In genomic region chr7:92631830-92632487, GRCh38 we compare ENCODE assay signal across 10 cellular contexts.
A peak's percentile ranks its signal among the peaks of the same experiment; 100 is the strongest.
DNase-seq lines count a peak whose midpoint lies in the region; ATAC-seq lines count a peak whose summit lies in the region.
"Had no signal": no experiment of that assay in that cellular context is flagged by ENCODE, and none has a peak within 500 bp of the region (broad histone marks: within the 10 kb centered on the region; RNA-seq: fewer than 3 reads in every experiment).

No MANE protein-coding gene starts in this region.

- ATAC-seq in GM18517 (IDR thresholded peaks at IDR 0.05; ENCODE audit: unreplicated experiment): peak; percentile 27
- ATAC-seq in GM21528 (IDR thresholded peaks at IDR 0.05; ENCODE audit: low FRiP score, unreplicated experiment): peak; percentile 21
- peak; percentile 9 for ATAC-seq in HG03521 (IDR thresholded peaks at IDR 0.05; ENCODE audit: unreplicated experiment)

- no peak for DNase-seq in epithelial cell of prostate (ENCODE audit: low read depth, low spot score)
- no peak for DNase-seq in stimulated activated naive CD4-positive, alpha-beta T cell (lab: John Stamatoyannopoulos, UW)
- no peak for DNase-seq in hypothalamus (lab: John Stamatoyannopoulos, UW)
- DNase-seq in NCI-H2081 (lab: John Stamatoyannopoulos, UW): no peak
- no peak for DNase-seq in NCI-H128 (lab: John Stamatoyannopoulos, UW; ENCODE audit: unreplicated experiment)
- DNase-seq: GF-D8, NCI-H526 had no signal

- peak overlapping the region; percentile 71 for H3K27ac ChIP-seq in epithelial cell of prostate
